ENCODE assay signal across 20 cellular contexts in the genomic region with DNA sequence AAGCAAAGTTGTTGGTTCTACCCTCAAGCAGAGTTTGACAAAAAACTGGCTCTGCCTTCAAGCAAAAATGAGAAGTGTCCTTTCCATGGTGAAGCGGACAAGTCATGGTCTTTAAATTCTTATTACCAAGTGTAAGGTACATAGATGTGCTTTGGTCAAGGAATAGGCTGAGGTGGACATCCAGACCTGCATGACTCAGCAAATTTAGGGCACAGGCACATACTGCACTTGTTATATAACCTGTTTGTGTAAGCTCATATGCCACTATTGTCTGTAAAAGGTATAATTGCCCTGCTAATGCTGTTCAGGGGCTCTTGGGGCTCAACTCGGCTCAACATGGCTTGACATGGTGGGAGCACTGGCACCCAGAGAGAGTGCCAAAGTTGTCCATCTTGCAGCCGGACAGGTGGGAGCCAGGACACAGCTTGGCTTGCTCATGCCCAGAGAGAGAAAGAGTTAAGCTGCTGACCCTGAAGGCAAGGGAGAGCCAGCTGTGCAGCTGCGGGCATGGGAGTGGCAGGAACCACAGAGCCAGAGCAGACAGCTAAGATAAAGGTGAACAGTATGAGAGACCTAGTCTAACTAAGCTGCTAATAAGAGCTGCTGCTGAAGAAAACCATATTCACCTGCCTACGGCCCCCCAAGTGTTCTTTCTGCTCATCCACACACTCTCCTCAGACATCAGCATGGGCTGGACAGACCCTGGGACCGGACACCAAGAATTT. TPM values are rescaled to one million over a fixed set of nuclear protein-coding genes. Genes with fewer than 3 reads are reported as not detected.
DNase-seq lines count a peak whose midpoint lies in the region; ATAC-seq, FAIRE-seq and TF ChIP-seq lines count a peak whose summit lies in the region.
"Had no signal": no experiment of that assay in that cellular context is flagged by ENCODE, and none has a peak within 500 bp of the region (broad histone marks: within the 10 kb centered on the region; RNA-seq: fewer than 3 reads in every experiment).

No MANE protein-coding gene starts in this region.

- ATAC-seq in HepG2 = no peak
- no peak for ATAC-seq in GM18498 (IDR thresholded peaks at IDR 0.05; ENCODE audit: unreplicated experiment)

- H3K27ac ChIP-seq in PC-9 (peak overlapping the region; percentile 13; the same call in 1 of the 2 replicates), HepG2 (ENCODE audit: extremely low read length, insufficient read depth, low read length) (peak overlapping the region; percentile 10)
- H3K27ac ChIP-seq: BLaER1, GM23248, Peyer's patch, SJCRH30 had no signal

- H3K4me3 Mint-ChIP-seq in progenitor cell of endocrine pancreas (ENCODE audit: low read depth) = no peak overlapping the region
- H3K4me3 Mint-ChIP-seq in mesothelial cell of epicardium = no peak overlapping the region
- H3K4me3 Mint-ChIP-seq: CD4-positive, alpha-beta memory T cell; IgD-negative memory B cell had no signal

- intact Hi-C loops in PC-9 (cut with micrococcal nuclease; ENCODE audit: unreplicated experiment) = no loop called here
- intact Hi-C loops in HepG2 (cut with micrococcal nuclease; ENCODE audit: unreplicated experiment) = no loop called here

- TF ChIP-seq EP300 in HepG2 (IDR thresholded peaks at IDR 0.05; ENCODE audit: low read depth in 2 of 2, low read length in 2 of 2) = no peak
- no peak for TF ChIP-seq EP300 in HepG2 (CRISPR knock-in tag; IDR thresholded peaks at IDR 0.05; ENCODE audit: borderline replicate concordance)

- peak; percentile 24 for DNase-seq in G401 (ENCODE audit: low spot score)
- DNase-seq in PC-9 = peak in 1 of 2 experiments; percentile 4
- no peak for DNase-seq in HepG2 (ENCODE audit: low spot score)
- no peak for DNase-seq in progenitor cell of endocrine pancreas (ENCODE audit: low spot score, unreplicated experiment)
- DNase-seq in NCI-H1694 (lab: John Stamatoyannopoulos, UW) = no peak
- no peak for DNase-seq in mesothelial cell of epicardium (ENCODE audit: low spot score in 2 of 2, unreplicated experiment in 2 of 2)
- DNase-seq: ACHN; CD4-positive, alpha-beta memory T cell; EL; GM23248; HCEC 1CT; Karpas-422; NK-92 treated with Interleukin-12 subunit alpha and Interleukin-12 subunit beta, amount 100 ng/mL, for 24 hours; Peyer's patch; SJCRH30; T-helper 1 cell had no signal

- H3K9ac ChIP-seq in HepG2 (ENCODE audit: insufficient read depth, low read depth, low read length) = no peak overlapping the region
- H3K9ac ChIP-seq: BLaER1, GM23248 had no signal

- FAIRE-seq in HepG2 (lab: Jason Lieb, UNC) = no peak
- FAIRE-seq: HTR-8/SVneo had no signal

- no peaks in the 10 kb centered on the region for H3K4me1 Mint-ChIP-seq in progenitor cell of endocrine pancreas (ENCODE audit: low read depth)
- H3K4me1 Mint-ChIP-seq in mesothelial cell of epicardium = no peaks in the 10 kb centered on the region

- H3K27me3 Mint-ChIP-seq in progenitor cell of endocrine pancreas (no peaks in the 10 kb centered on the region), mesothelial cell of epicardium (ENCODE audit: low read depth) (no peaks in the 10 kb centered on the region)
- H3K27me3 Mint-ChIP-seq: CD4-positive, alpha-beta memory T cell; IgD-negative memory B cell had no signal

- no peaks in the 10 kb centered on the region for H3F3A ChIP-seq in PC-9 (ENCODE audit: insufficient read depth, low read depth)

- H3K36me3 Mint-ChIP-seq in progenitor cell of endocrine pancreas (ENCODE audit: insufficient read depth) (peaks cover 64% of the 10 kb centered on the region), mesothelial cell of epicardium (peaks cover 75% of the 10 kb centered on the region)

- H3K79me2 ChIP-seq in PC-9 (ENCODE audit: low read depth) (no peaks in the 10 kb centered on the region), HepG2 (ENCODE audit: insufficient read depth, low read length) (no peaks in the 10 kb centered on the region)

- no peak for TF ChIP-seq RAD21 in HepG2 (CRISPR knock-in tag; IDR thresholded peaks at IDR 0.05)

- POLR2A ChIA-PET in PC-9 (lab: Charles Lee; ENCODE audit: unreplicated experiment) (no interaction called here), HepG2 (lab: Yijun Ruan, JAX) (no interaction called here)

- H3K9me3 ChIP-seq in PC-9 (ENCODE audit: insufficient read depth, low read depth) = peaks cover 13% of the 10 kb centered on the region
- H3K9me3 ChIP-seq in HepG2 (ENCODE audit: low read length) = no peaks in the 10 kb centered on the region
- H3K9me3 ChIP-seq: Peyer's patch, SJCRH30 had no signal

- no TSS peak for BruUV-seq in PC-9 (replicated peaks; lab: Mats Ljungman, UMichigan)
- BruUV-seq in HepG2 (replicated peaks; lab: Mats Ljungman, UMichigan) = no TSS peak

- peaks cover 12% of the 10 kb centered on the region; the same call in 1 of the 2 replicates for H3K4me1 ChIP-seq in PC-9 (replicated peaks; ENCODE audit: insufficient read depth)
- H3K4me1 ChIP-seq in HepG2 (ENCODE audit: insufficient read depth, low read length) = no peaks in the 10 kb centered on the region
- H3K4me1 ChIP-seq: BLaER1, Peyer's patch, SJCRH30 had no signal

- no peaks in the 10 kb centered on the region for H3K27me3 ChIP-seq in PC-9 (ENCODE audit: insufficient read depth, low read depth)
- no peaks in the 10 kb centered on the region for H3K27me3 ChIP-seq in HepG2 (ENCODE audit: control insufficient read depth in 1 of 2, insufficient read depth in 2 of 2, low read length in 2 of 2)
- H3K27me3 ChIP-seq: BLaER1, Peyer's patch, SJCRH30 had no signal

- H2AFZ ChIP-seq in PC-9 (no peak overlapping the region), HepG2 (ENCODE audit: low read length) (no peak overlapping the region)
- H2AFZ ChIP-seq: GM23248 had no signal

- H3K4me3 ChIP-seq in PC-9 (no peak overlapping the region), HepG2 (replicated peaks in 1 of 3; ENCODE audit: insufficient read depth in 1 of 3, low read depth in 2 of 3, low read length in 3 of 3) (no peak overlapping the region)
- H3K4me3 ChIP-seq: BLaER1, GM23248, Peyer's patch, SJCRH30 had no signal

- H4K20me1 ChIP-seq in PC-9 (ENCODE audit: insufficient read depth) = no peaks in the 10 kb centered on the region
- H4K20me1 ChIP-seq in HepG2 (ENCODE audit: insufficient read depth, low read length) = no peaks in the 10 kb centered on the region
- H4K20me1 ChIP-seq: BLaER1 had no signal

- CTCF ChIA-PET in PC-9 (lab: Charles Lee) = interaction anchor here (0.7 kb wide), 1 partner anchor 1043 kb away, joined by 6 read pairs; no protein-coding TSS in a partner anchor
- CTCF ChIA-PET in HepG2 (lab: Yijun Ruan, JAX; ENCODE audit: low intra/inter-chr PET ratio, low total read pairs) = no interaction called here

- peak overlapping the region; percentile 37 for H3K27ac Mint-ChIP-seq in progenitor cell of endocrine pancreas
- H3K27ac Mint-ChIP-seq in mesothelial cell of epicardium = no peak overlapping the region
- H3K27ac Mint-ChIP-seq: CD4-positive, alpha-beta memory T cell; IgD-negative memory B cell had no signal

- in situ Hi-C loops in G401 (cut with HindIII; ENCODE audit: low sequenced_read_pairs) = no loop called here
- in situ Hi-C loops in HepG2 (cut with HindIII; ENCODE audit: extremely low pct_ligation_motif_present, low pct_unique_long_range_greater_than_20kb) = no loop called here

- H3K9me3 Mint-ChIP-seq in progenitor cell of endocrine pancreas (ENCODE audit: low read depth) (peaks cover 29% of the 10 kb centered on the region), mesothelial cell of epicardium (peaks cover 38% of the 10 kb centered on the region)

- no peak for TF ChIP-seq POLR2A in HepG2 (IDR thresholded peaks at IDR 0.05; ENCODE audit: insufficient read depth in 1 of 2, low read depth in 2 of 2, low read length in 2 of 2)

- H3K4me2 ChIP-seq in PC-9 (no peak overlapping the region), HepG2 (ENCODE audit: low read depth, low read length) (no peak overlapping the region)
- H3K4me2 ChIP-seq: BLaER1 had no signal

- 100% methylated on average over 6 of the region's 6 CpGs for WGBS in HepG2 (ENCODE audit: low lambda C conversion rate)

- H3K9me2 ChIP-seq in PC-9 (ENCODE audit: insufficient read depth) = no peaks in the 10 kb centered on the region

- no peak for TF ChIP-seq CTCF in PC-9 (conservative IDR thresholded peaks at IDR 0.05)
- TF ChIP-seq CTCF in HepG2 (CRISPR knock-in tag; IDR thresholded peaks at IDR 0.05) = no peak
- TF ChIP-seq CTCF in progenitor cell of endocrine pancreas (IDR thresholded peaks at IDR 0.05; ENCODE audit: unreplicated experiment) = no peak
- TF ChIP-seq CTCF in mesothelial cell of epicardium (IDR thresholded peaks at IDR 0.05; ENCODE audit: unreplicated experiment) = no peak

- H3K36me3 ChIP-seq in PC-9 (ENCODE audit: low read depth) (peaks cover 52% of the 10 kb centered on the region), HepG2 (replicated peaks in 1 of 2; ENCODE audit: control insufficient read depth in 1 of 2, insufficient read depth in 2 of 2, low read length in 2 of 2) (peaks cover 6 to 42% of the 10 kb centered on the region in 2 experiments)

TF ChIP-seq in HepG2, 621 proteins besides CTCF, POLR2A, EP300 and RAD21 (continues in another document):
- peak; percentile 82; the same call in 1 of the 2 replicates for TF ChIP-seq NFE2 (CRISPR knock-in tag; IDR thresholded peaks at IDR 0.05)

RNA-seq across cellular contexts. Expression of a gene that starts 17.7 kb away (rescaled TPM):
- 29.5 and 34.4 TPM in 2 replicates for total RNA-seq in G401 (2014; rRNA removed; shearing (Covaris generic))
- total RNA-seq in PC-9 (2021) (52.6 and 56.8 TPM in 2 replicates), HepG2 (2016; rRNA removed; fragmentation: Illumina TruSeq; extraction: Trizol) (30.1 and 34.7 TPM in 2 replicates), progenitor cell of endocrine pancreas (32.2 and 32.5 TPM in 2 replicates), mesothelial cell of epicardium (36.4 to 39.0 TPM (median 37.3 TPM) in 3 replicates)
- total RNA-seq in HepG2 (2016; cell fraction: cytosol; rRNA removed; fragmentation: Illumina TruSeq; extraction: Trizol; ENCODE audit: low read depth) = 11.7 and 14.0 TPM in 2 replicates
- 32.3 TPM in 2 replicates for total RNA-seq in HepG2 (2016; cell fraction: insoluble cytoplasmic fraction; rRNA removed; fragmentation: Illumina TruSeq; extraction: Trizol)
- 14.1 and 14.5 TPM in 2 replicates for total RNA-seq in HepG2 (2016; cell fraction: membrane; rRNA removed; fragmentation: Illumina TruSeq; extraction: Trizol)
- total RNA-seq in HepG2 (2016; cell fraction: nucleus; rRNA removed; fragmentation: Illumina TruSeq; extraction: Trizol) = 21.7 and 28.0 TPM in 2 replicates
- 9.8 and 11.7 TPM in 2 replicates for polyA plus RNA-seq in HepG2 (2011; rRNA removed)
- 9.4 and 9.6 TPM in 2 replicates for polyA plus RNA-seq in HepG2 (2011; cell fraction: cytosol; rRNA removed)
- 10.8 and 12.3 TPM in 2 replicates for polyA plus RNA-seq in HepG2 (2011; cell fraction: nucleus; rRNA removed)
- 12.0 and 19.1 TPM in 2 replicates for polyA plus RNA-seq in HepG2 (2012)
- 4.4 and 4.8 TPM in 2 replicates for polyA plus RNA-seq in HepG2 (2016; cell fraction: cytosol; fragmentation: Illumina TruSeq; extraction: Trizol; ENCODE audit: low read depth)
- polyA plus RNA-seq in HepG2 (2016; cell fraction: insoluble cytoplasmic fraction; fragmentation: Illumina TruSeq; extraction: Trizol; ENCODE audit: low read depth) = 29.2 and 34.5 TPM in 2 replicates
- polyA plus RNA-seq in HepG2 (2016; cell fraction: membrane; fragmentation: Illumina TruSeq; extraction: Trizol; ENCODE audit: low read depth) = 8.8 and 8.9 TPM in 2 replicates
- 28.1 and 28.7 TPM in 2 replicates for polyA plus RNA-seq in HepG2 (2016; cell fraction: nucleus; fragmentation: Illumina TruSeq; extraction: Trizol; ENCODE audit: insufficient read depth, low read depth)
- 15.9 and 19.4 TPM in 2 replicates for polyA minus RNA-seq in HepG2 (2011; rRNA and poly(A)+ RNA removed; ENCODE audit: low replicate concordance)
- polyA minus RNA-seq in HepG2 (2011; cell fraction: cytosol; rRNA and poly(A)+ RNA removed) = 10.0 and 11.5 TPM in 2 replicates
- 26.1 and 31.3 TPM in 2 replicates for polyA minus RNA-seq in HepG2 (2011; cell fraction: nucleus; rRNA and poly(A)+ RNA removed)
